Comparison of ENCODE assay signal across 14 cellular contexts in the genomic region with DNA sequence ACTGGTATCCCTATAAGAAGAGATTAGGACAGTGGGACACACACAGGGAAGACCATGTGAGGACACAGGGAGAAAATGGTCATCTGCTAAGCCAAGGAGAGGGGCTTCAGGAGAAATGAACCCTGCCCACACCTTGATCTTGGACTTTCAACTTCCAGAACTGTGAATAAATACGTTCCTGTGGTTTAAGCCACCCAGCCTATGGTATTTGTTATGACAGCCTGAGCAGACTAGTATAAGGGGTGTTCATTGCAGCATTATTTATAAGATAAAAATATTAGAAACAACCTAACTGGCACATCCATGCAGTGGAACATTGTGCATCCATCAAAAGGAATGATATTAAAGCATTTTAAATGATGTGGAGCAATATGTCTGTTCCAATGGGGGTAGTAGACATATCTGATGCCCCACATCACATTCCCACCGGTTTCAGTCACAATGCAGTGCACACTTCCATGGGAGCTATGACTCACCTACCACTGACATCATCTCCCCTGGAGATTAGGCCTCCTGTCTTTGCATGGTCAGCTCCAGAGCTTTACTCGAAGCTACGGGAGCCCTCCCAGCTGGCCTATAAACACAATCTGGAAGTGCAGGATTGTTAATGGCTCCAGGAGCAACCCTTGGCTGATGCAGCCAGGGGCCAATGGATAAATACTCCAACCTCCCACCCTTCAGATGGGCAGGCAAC. TPM values are rescaled to one million over a fixed set of nuclear protein-coding genes. Genes with fewer than 3 reads are reported as not detected.
DNase-seq lines count a peak whose midpoint lies in the region; ATAC-seq and TF ChIP-seq lines count a peak whose summit lies in the region.
"Had no signal": no experiment of that assay in that cellular context is flagged by ENCODE, and none has a peak within 500 bp of the region (broad histone marks: within the 10 kb centered on the region; RNA-seq: fewer than 3 reads in every experiment).

No MANE protein-coding gene starts in this region.

- no peak overlapping the region for H2AFZ ChIP-seq in PC-3 (ENCODE audit: low read length)
- H2AFZ ChIP-seq in GM23338: no peak overlapping the region

- peaks cover 15% of the 10 kb centered on the region for H3K4me1 ChIP-seq in PC-3 (ENCODE audit: insufficient read depth, low read length)
- no peaks in the 10 kb centered on the region for H3K4me1 ChIP-seq in HAP-1
- H3K4me1 ChIP-seq in GM23338 (ENCODE audit: insufficient read depth): no peaks in the 10 kb centered on the region

- intact Hi-C loops in PC-3 (cut with micrococcal nuclease): no loop called here

- peaks cover 7% of the 10 kb centered on the region for H3K27me3 Mint-ChIP-seq in GM23338 (ENCODE audit: insufficient read depth, low read depth, poor library complexity)

- no peaks in the 10 kb centered on the region for H3K9me2 ChIP-seq in PC-3 (replicated peaks; ENCODE audit: low read length)
- H3K9me2 ChIP-seq in GM23338 (ENCODE audit: insufficient read depth): no peaks in the 10 kb centered on the region

- no peak overlapping the region for H3K4me3 ChIP-seq in PC-3 (ENCODE audit: low read length)
- no peak overlapping the region for H3K4me3 ChIP-seq in HAP-1
- no peak overlapping the region for H3K4me3 ChIP-seq in GM23338
- H3K4me3 ChIP-seq: cardiac muscle cell, stomach had no signal

- H3K9me3 ChIP-seq in PC-3 (ENCODE audit: low read length): peaks cover 4% of the 10 kb centered on the region; the same call in 1 of the 2 replicates
- H3K9me3 ChIP-seq in HAP-1: no peaks in the 10 kb centered on the region
- H3K9me3 ChIP-seq: stomach had no signal

- H3K27ac ChIP-seq in PC-3 (ENCODE audit: low read length) (no peak overlapping the region), GM23338 (ENCODE audit: low read depth) (no peak overlapping the region)
- H3K27ac ChIP-seq: cardiac muscle cell, stomach had no signal

- ATAC-seq in PC-3 (peak; percentile 92), HG03097 (IDR thresholded peaks at IDR 0.05; ENCODE audit: low FRiP score, unreplicated experiment) (no peak), GM23338 (no peak)
- ATAC-seq: naive thymus-derived CD4-positive, alpha-beta T cell had no signal

- peaks cover 7% of the 10 kb centered on the region; the same call in 2 of the 3 replicates for H3K9me3 Mint-ChIP-seq in GM23338
- H3K9me3 Mint-ChIP-seq: T-helper 2 cell treated with Interferon-gamma antibody and Interleukin-4, amounts not matched to agents 5 μg/mL and 100 μg/mL, for 36 hours had no signal

- BruUV-seq in PC-3 (replicated peaks; lab: Mats Ljungman, UMichigan): no TSS peak

- no peak for TF ChIP-seq CTCF in PC-3 (conservative IDR thresholded peaks at IDR 0.05; ENCODE audit: low read depth, low read length)
- TF ChIP-seq CTCF in GM23338 (conservative IDR thresholded peaks at IDR 0.05; ENCODE audit: low read depth in 2 of 2): no peak

- no peak overlapping the region for H3K9ac ChIP-seq in PC-3 (ENCODE audit: low read length)

- peaks cover 3% of the 10 kb centered on the region; the same call in 2 of the 3 replicates for H3K4me1 Mint-ChIP-seq in GM23338

- no peak overlapping the region for H3K4me3 Mint-ChIP-seq in GM23338
- H3K4me3 Mint-ChIP-seq: naive thymus-derived CD4-positive, alpha-beta T cell; T-helper 2 cell treated with Interferon-gamma antibody and Interleukin-4, amounts not matched to agents 5 μg/mL and 100 μg/mL, for 36 hours had no signal

- H3K36me3 ChIP-seq in PC-3 (ENCODE audit: low read depth, low read length): no peaks in the 10 kb centered on the region
- no peaks in the 10 kb centered on the region for H3K36me3 ChIP-seq in HAP-1 (replicated peaks)
- H3K36me3 ChIP-seq in GM23338 (ENCODE audit: insufficient read depth): no peaks in the 10 kb centered on the region
- H3K36me3 ChIP-seq: cardiac muscle cell, stomach had no signal

- POLR2A ChIA-PET in PC-3 (lab: Charles Lee; ENCODE audit: unreplicated experiment): no interaction called here

- no peaks in the 10 kb centered on the region for H4K20me1 ChIP-seq in PC-3 (ENCODE audit: low read length)
- no peaks in the 10 kb centered on the region for H4K20me1 ChIP-seq in GM23338 (replicated peaks; ENCODE audit: insufficient read depth)

- DNase-seq in EH (ENCODE audit: low read depth): peak; percentile 90
- peak; percentile 71 for DNase-seq in PC-3
- DNase-seq in dedifferentiated amniotic fluid mesenchymal stem cell (ENCODE audit: extremely low spot score): peak; percentile 21
- DNase-seq in non-pigmented ciliary epithelial cell (ENCODE audit: low read depth): peak; percentile 78
- DNase-seq in HAP-1 (ENCODE audit: low spot score in 2 of 2): no peak
- DNase-seq in NCI-H187 (lab: John Stamatoyannopoulos, UW): no peak
- no peak for DNase-seq in GM23338 (ENCODE audit: low spot score)
- DNase-seq: activated CD8-positive, alpha-beta memory T cell treated with anti-CD3 and anti-CD28 coated beads, Interleukin-2, amount 50 U/mL, for 4 hours; GF-D8; naive thymus-derived CD4-positive, alpha-beta T cell; stomach had no signal

- in situ Hi-C loops in HAP-1 (cut with MboI; ENCODE audit: low sequenced_read_pairs): no loop called here

- H3K4me2 ChIP-seq in PC-3 (ENCODE audit: low read length) (peak overlapping the region; percentile 29; the same call in 1 of the 2 replicates), GM23338 (no peak overlapping the region)

- H3K36me3 Mint-ChIP-seq in GM23338 (ENCODE audit: low read depth): no peaks in the 10 kb centered on the region

- no peak overlapping the region for H3K27ac Mint-ChIP-seq in GM23338
- H3K27ac Mint-ChIP-seq: naive thymus-derived CD4-positive, alpha-beta T cell; T-helper 2 cell treated with Interferon-gamma antibody and Interleukin-4, amounts not matched to agents 5 μg/mL and 100 μg/mL, for 36 hours had no signal

- H3K79me2 ChIP-seq in PC-3 (ENCODE audit: low read length) (no peaks in the 10 kb centered on the region), GM23338 (replicated peaks; ENCODE audit: insufficient read depth) (no peaks in the 10 kb centered on the region)

- no peaks in the 10 kb centered on the region for H3K27me3 ChIP-seq in PC-3 (ENCODE audit: low read length)
- H3K27me3 ChIP-seq in HAP-1 (ENCODE audit: low read depth): no peaks in the 10 kb centered on the region
- no peaks in the 10 kb centered on the region for H3K27me3 ChIP-seq in GM23338 (ENCODE audit: insufficient read depth)
- H3K27me3 ChIP-seq: cardiac muscle cell had no signal

- H3F3A ChIP-seq in PC-3 (ENCODE audit: low read length, unreplicated experiment) (no peaks in the 10 kb centered on the region), GM23338 (replicated peaks; ENCODE audit: low read depth) (no peaks in the 10 kb centered on the region)

- CTCF ChIA-PET in PC-3 (lab: Charles Lee): no interaction called here

TF ChIP-seq in GM23338, 12 proteins besides CTCF, POLR2A, EP300 and RAD21 (continues in another document):
- TF ChIP-seq, protein P1, sequence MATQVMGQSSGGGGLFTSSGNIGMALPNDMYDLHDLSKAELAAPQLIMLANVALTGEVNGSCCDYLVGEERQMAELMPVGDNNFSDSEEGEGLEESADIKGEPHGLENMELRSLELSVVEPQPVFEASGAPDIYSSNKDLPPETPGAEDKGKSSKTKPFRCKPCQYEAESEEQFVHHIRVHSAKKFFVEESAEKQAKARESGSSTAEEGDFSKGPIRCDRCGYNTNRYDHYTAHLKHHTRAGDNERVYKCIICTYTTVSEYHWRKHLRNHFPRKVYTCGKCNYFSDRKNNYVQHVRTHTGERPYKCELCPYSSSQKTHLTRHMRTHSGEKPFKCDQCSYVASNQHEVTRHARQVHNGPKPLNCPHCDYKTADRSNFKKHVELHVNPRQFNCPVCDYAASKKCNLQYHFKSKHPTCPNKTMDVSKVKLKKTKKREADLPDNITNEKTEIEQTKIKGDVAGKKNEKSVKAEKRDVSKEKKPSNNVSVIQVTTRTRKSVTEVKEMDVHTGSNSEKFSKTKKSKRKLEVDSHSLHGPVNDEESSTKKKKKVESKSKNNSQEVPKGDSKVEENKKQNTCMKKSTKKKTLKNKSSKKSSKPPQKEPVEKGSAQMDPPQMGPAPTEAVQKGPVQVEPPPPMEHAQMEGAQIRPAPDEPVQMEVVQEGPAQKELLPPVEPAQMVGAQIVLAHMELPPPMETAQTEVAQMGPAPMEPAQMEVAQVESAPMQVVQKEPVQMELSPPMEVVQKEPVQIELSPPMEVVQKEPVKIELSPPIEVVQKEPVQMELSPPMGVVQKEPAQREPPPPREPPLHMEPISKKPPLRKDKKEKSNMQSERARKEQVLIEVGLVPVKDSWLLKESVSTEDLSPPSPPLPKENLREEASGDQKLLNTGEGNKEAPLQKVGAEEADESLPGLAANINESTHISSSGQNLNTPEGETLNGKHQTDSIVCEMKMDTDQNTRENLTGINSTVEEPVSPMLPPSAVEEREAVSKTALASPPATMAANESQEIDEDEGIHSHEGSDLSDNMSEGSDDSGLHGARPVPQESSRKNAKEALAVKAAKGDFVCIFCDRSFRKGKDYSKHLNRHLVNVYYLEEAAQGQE (IDR thresholded peaks at IDR 0.05; ENCODE audit: unreplicated experiment): no peak

RNA-seq across cellular contexts. Expression of a gene that starts 38.9 kb away (rescaled TPM):
- total RNA-seq in PC-3 (2014; rRNA removed): 2.8 and 3.6 TPM in 2 replicates
- 0.19 and 0.21 TPM in 2 replicates for total RNA-seq in GM23338 (2014; rRNA removed; shearing (Covaris generic))
- polyA plus RNA-seq in GM23338 (2016; fragmentation: Nextera tagmentation; extraction: Ambion mirVana): 0.12 and 0.13 TPM in 2 replicates

Comparison
In these comparisons a context has a peak if more than half of its experiments do, and no peak if none do; other contexts are left out.
1. DNase-seq: peak in EH (single experiment), PC-3 (single experiment), dedifferentiated amniotic fluid mesenchymal stem cell (single experiment) and non-pigmented ciliary epithelial cell (single experiment); none in HAP-1 (0 of 2), NCI-H187 (0 of 2) and GM23338 (single experiment).